In the genomic region with DNA sequence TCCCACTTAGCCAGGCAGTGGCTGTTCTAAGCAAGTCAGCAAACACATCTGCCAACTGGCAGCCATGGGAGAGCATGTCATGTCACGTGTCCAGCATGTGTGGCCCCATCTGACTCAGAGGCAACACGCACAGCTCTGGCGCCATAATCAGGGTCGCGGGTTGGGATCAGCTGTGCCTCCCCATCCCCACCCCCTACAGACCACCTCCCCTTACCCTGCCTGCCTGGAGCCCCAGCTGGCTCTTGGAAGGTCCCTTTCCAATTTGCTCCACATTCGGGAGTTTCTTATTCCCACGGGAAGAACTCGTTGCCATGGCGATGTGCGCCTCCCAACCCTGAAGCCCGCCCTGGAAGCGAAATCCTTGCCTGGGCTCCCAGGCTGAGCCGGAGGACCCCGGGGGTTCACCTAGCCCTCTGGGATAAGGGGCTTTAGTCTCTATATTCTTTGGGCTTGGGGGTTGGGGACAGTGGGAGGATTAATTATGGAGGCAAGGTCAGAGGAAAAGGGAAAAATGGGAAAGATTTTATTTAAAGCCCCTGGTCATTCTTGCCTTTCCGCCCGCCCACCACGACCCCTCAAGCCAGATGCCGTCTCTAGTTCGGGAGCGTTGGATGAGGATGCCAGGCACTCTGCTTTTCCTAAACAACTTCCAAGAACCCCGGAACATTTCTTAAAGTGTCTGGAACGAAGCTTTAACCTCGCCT, we compare ENCODE assay signal across 8 cellular contexts.
DNase-seq lines count a peak whose midpoint lies in the region; ATAC-seq, FAIRE-seq and TF ChIP-seq lines count a peak whose summit lies in the region.

No MANE protein-coding gene starts in this region.

- H3K36me3 Mint-ChIP-seq in CD8-positive, alpha-beta T cell = no peaks in the 10 kb centered on the region
- no peaks in the 10 kb centered on the region for H3K36me3 Mint-ChIP-seq in activated CD8-positive, alpha-beta T cell treated with anti-CD3 and anti-CD28 coated beads for 36 hours (ENCODE audit: low read depth)

- H3K9ac ChIP-seq in neural cell (ENCODE audit: low read length) = peak overlapping the region; percentile 48

- peaks cover 8% of the 10 kb centered on the region for H3K4me1 ChIP-seq in CD8-positive, alpha-beta T cell (ENCODE audit: insufficient read depth, low read length)

- H3K36me3 ChIP-seq in CD8-positive, alpha-beta T cell (ENCODE audit: insufficient read depth, low read length) = no peaks in the 10 kb centered on the region
- H3K36me3 ChIP-seq in neural cell (ENCODE audit: insufficient read depth, low read length) = no peaks in the 10 kb centered on the region

- DNase-seq in CD8-positive, alpha-beta T cell = peak in 1 of 7 experiments; percentile 33
- DNase-seq in HT1080 (ENCODE audit: low read depth) (peak; percentile 36), frontal cortex (ENCODE audit: low spot score in 2 of 2) (peak; percentile 61 to 73), GOT3 (lab: John Stamatoyannopoulos, UW) (no peak)
- DNase-seq in activated CD8-positive, alpha-beta T cell treated with anti-CD3 and anti-CD28 coated beads for 36 hours = peak; percentile 30
- DNase-seq in activated effector memory CD4-positive, alpha-beta T cell treated with anti-CD3 and anti-CD28 coated beads, Interleukin-2, amount 50 U/mL, for 16 hours = no peak

- H3K27me3 Mint-ChIP-seq in CD8-positive, alpha-beta T cell (ENCODE audit: low read depth) = no peaks in the 10 kb centered on the region
- H3K27me3 Mint-ChIP-seq in activated CD8-positive, alpha-beta T cell treated with anti-CD3 and anti-CD28 coated beads for 36 hours = no peaks in the 10 kb centered on the region

- no peak overlapping the region for H3K27ac ChIP-seq in CD8-positive, alpha-beta T cell (ENCODE audit: low read depth, low read length)
- no peak overlapping the region for H3K27ac ChIP-seq in neural cell (ENCODE audit: low read length)

- CTCF ChIA-PET in CD8-positive, alpha-beta T cell (lab: Charles Lee) = interaction anchor here (0.7 to 1.3 kb wide), 2 partner anchors 167 to 963 kb away, joined by 3 read pairs; no protein-coding TSS in a partner anchor
- CTCF ChIA-PET in activated CD8-positive, alpha-beta T cell treated with anti-CD3 and anti-CD28 coated beads for 36 hours (lab: Charles Lee) = interaction anchor here (0.8 kb wide), 1 partner anchor 168 kb away, joined by 3 read pairs; no protein-coding TSS in a partner anchor

- H3K4me3 Mint-ChIP-seq in CD8-positive, alpha-beta T cell = peak overlapping the region; percentile 88
- H3K4me3 Mint-ChIP-seq in activated CD8-positive, alpha-beta T cell treated with anti-CD3 and anti-CD28 coated beads for 36 hours = peak overlapping the region; percentile 75

- H3K9me3 Mint-ChIP-seq in CD8-positive, alpha-beta T cell = no peaks in the 10 kb centered on the region
- H3K9me3 Mint-ChIP-seq in activated CD8-positive, alpha-beta T cell treated with anti-CD3 and anti-CD28 coated beads for 36 hours = no peaks in the 10 kb centered on the region

- H3K4me3 ChIP-seq in CD8-positive, alpha-beta T cell (ENCODE audit: low read depth, low read length) = peak overlapping the region; percentile 50
- peak overlapping the region; percentile 90 for H3K4me3 ChIP-seq in neural cell (ENCODE audit: low read length)

- no peak for TF ChIP-seq RAD21 in neural cell (conservative IDR thresholded peaks at IDR 0.05)

- H3K27ac Mint-ChIP-seq in CD8-positive, alpha-beta T cell = no peak overlapping the region
- H3K27ac Mint-ChIP-seq in activated CD8-positive, alpha-beta T cell treated with anti-CD3 and anti-CD28 coated beads for 36 hours = no peak overlapping the region

- no peaks in the 10 kb centered on the region for H3K79me2 ChIP-seq in neural cell (replicated peaks; ENCODE audit: insufficient read depth, low read length)

- no peaks in the 10 kb centered on the region for H3F3A ChIP-seq in neural cell (ENCODE audit: insufficient read depth, low read length, poor library complexity, severe bottlenecking)

- H2AFZ ChIP-seq in neural cell (ENCODE audit: low read depth, low read length) = peak overlapping the region; percentile 60

- no peaks in the 10 kb centered on the region for H4K20me1 ChIP-seq in neural cell (ENCODE audit: insufficient read depth)

- no peak for ATAC-seq in CD8-positive, alpha-beta T cell
- no peak for ATAC-seq in activated CD8-positive, alpha-beta T cell treated with anti-CD3 and anti-CD28 coated beads for 36 hours
- no peak for ATAC-seq in HG03432 (IDR thresholded peaks at IDR 0.05; ENCODE audit: unreplicated experiment)

- TF ChIP-seq EP300 in neural cell (conservative IDR thresholded peaks at IDR 0.05; ENCODE audit: poor library complexity, severe bottlenecking) = no peak

- intact Hi-C loops in CD8-positive, alpha-beta T cell (cut with DNase I, micrococcal nuclease) = loop anchor here (1.0 to 10.0 kb wide), 2 partner anchors 172 to 570 kb away; no protein-coding TSS in a partner anchor
- intact Hi-C loops in activated CD8-positive, alpha-beta T cell treated with anti-CD3 and anti-CD28 coated beads for 36 hours (cut with micrococcal nuclease) = no loop called here

- no peak for TF ChIP-seq CTCF in CD8-positive, alpha-beta T cell (IDR thresholded peaks at IDR 0.05)
- no peak for TF ChIP-seq CTCF in activated CD8-positive, alpha-beta T cell treated with anti-CD3 and anti-CD28 coated beads for 36 hours (IDR thresholded peaks at IDR 0.05)
- no peak for TF ChIP-seq CTCF in neural cell (IDR thresholded peaks at IDR 0.05; ENCODE audit: poor library complexity, severe bottlenecking)

- peaks cover 10% of the 10 kb centered on the region for H3K4me1 Mint-ChIP-seq in CD8-positive, alpha-beta T cell (ENCODE audit: low read depth)
- peaks cover 21% of the 10 kb centered on the region for H3K4me1 Mint-ChIP-seq in activated CD8-positive, alpha-beta T cell treated with anti-CD3 and anti-CD28 coated beads for 36 hours (ENCODE audit: low read depth)

- no peak for FAIRE-seq in frontal cortex (lab: Jason Lieb, UNC)

- POLR2A ChIA-PET in CD8-positive, alpha-beta T cell (lab: Charles Lee) = no interaction called here
- POLR2A ChIA-PET in activated CD8-positive, alpha-beta T cell treated with anti-CD3 and anti-CD28 coated beads for 36 hours (lab: Charles Lee) = no interaction called here

- H3K27me3 ChIP-seq in CD8-positive, alpha-beta T cell (ENCODE audit: insufficient read depth, low read length) = no peaks in the 10 kb centered on the region
- H3K27me3 ChIP-seq in neural cell (ENCODE audit: insufficient read depth, low read depth, low read length) = no peaks in the 10 kb centered on the region

- H3K4me2 ChIP-seq in neural cell (ENCODE audit: low read length) = peak overlapping the region; percentile 48

- H3K9me3 ChIP-seq in CD8-positive, alpha-beta T cell (ENCODE audit: low read length) = no peaks in the 10 kb centered on the region
- H3K9me3 ChIP-seq in neural cell (ENCODE audit: low read length) = no peaks in the 10 kb centered on the region

- no peaks in the 10 kb centered on the region for H3K9me2 ChIP-seq in neural cell (ENCODE audit: insufficient read depth, low read length)

TF ChIP-seq in neural cell, 6 proteins besides CTCF, POLR2A, EP300 and RAD21:
- TF ChIP-seq MXI1 (conservative IDR thresholded peaks at IDR 0.05; ENCODE audit: poor library complexity, severe bottlenecking) = no peak
- TF ChIP-seq EZH2 (IDR thresholded peaks at IDR 0.05; ENCODE audit: borderline replicate concordance, insufficient read depth, low read length, poor library complexity, severe bottlenecking) = no peak
- TF ChIP-seq POLR2AphosphoS5 (IDR thresholded peaks at IDR 0.05) = no peak
- TF ChIP-seq TAF1 (IDR thresholded peaks at IDR 0.05; ENCODE audit: low read depth) = no peak
- no peak for TF ChIP-seq REST (IDR thresholded peaks at IDR 0.05; ENCODE audit: borderline replicate concordance)
- TF ChIP-seq SMC3 (conservative IDR thresholded peaks at IDR 0.05; ENCODE audit: poor library complexity) = no peak
TF ChIP-seq in neural cell: peak in this region for 0.

Comparison
In these comparisons a context has a peak if more than half of its experiments do, and no peak if none do; other contexts are left out.
1. DNase-seq: peak in HT1080 (single experiment), activated CD8-positive, alpha-beta T cell treated with anti-CD3 and anti-CD28 coated beads for 36 hours (single experiment) and frontal cortex (2 of 2); none in GOT3 (single experiment) and activated effector memory CD4-positive, alpha-beta T cell treated with anti-CD3 and anti-CD28 coated beads, Interleukin-2, amount 50 U/mL, for 16 hours (single experiment).